ENCODE assay signal across 16 cellular contexts in genomic region chrX:20383487-20383886, GRCh38.
"Had no signal": no experiment of that assay in that cellular context is flagged by ENCODE, and none has a peak within 500 bp of the region (broad histone marks: within the 10 kb centered on the region; RNA-seq: fewer than 3 reads in every experiment).

No MANE protein-coding gene starts in this region.

- H3K36me3 Mint-ChIP-seq: activated naive CD8-positive, alpha-beta T cell; naive thymus-derived CD8-positive, alpha-beta T cell had no signal

- H3K4me1 Mint-ChIP-seq: endodermal cell had no signal

- ATAC-seq: naive thymus-derived CD8-positive, alpha-beta T cell; sciatic nerve had no signal

- H3K9me3 ChIP-seq: prostate gland had no signal

- H3K27ac ChIP-seq: prostate gland had no signal

- H3K4me3 ChIP-seq: lung, prostate gland had no signal

- H3K27ac Mint-ChIP-seq: endodermal cell had no signal

- H3K27me3 Mint-ChIP-seq: activated naive CD8-positive, alpha-beta T cell; naive thymus-derived CD8-positive, alpha-beta T cell had no signal

- H3K36me3 ChIP-seq: prostate gland had no signal

- H3K4me3 Mint-ChIP-seq: activated CD8-positive, alpha-beta memory T cell treated with anti-CD3 and anti-CD28 coated beads, Interleukin-2, amount 10 ng/mL, durations not matched to agents 7 days and 5 days; activated naive CD8-positive, alpha-beta T cell; activated T-cell treated with anti-CD3 and anti-CD28 coated beads, Interleukin-2, amount 50 U/mL, for 4 hours; endodermal cell had no signal

- DNase-seq: activated CD4-positive, CD25-positive, alpha-beta regulatory T cell treated with anti-CD3 and anti-CD28 coated beads, Interleukin-2, amount 50 U/mL, for 72 hours; activated gamma-delta T cell; activated T-cell treated with anti-CD3 and anti-CD28 coated beads, Interleukin-2, amount 50 U/mL, for 4 hours; anterior cingulate cortex; endodermal cell; erythroblast; hippocampal formation; kidney glomerular epithelial cell; naive thymus-derived CD8-positive, alpha-beta T cell; nucleus accumbens; trophoblast cell had no signal

- H3K4me1 ChIP-seq: prostate gland had no signal

- H3K9me3 Mint-ChIP-seq: activated T-cell treated with anti-CD3 and anti-CD28 coated beads, Interleukin-2, amount 50 U/mL, for 4 hours had no signal
